In genomic region chr1:109996476-109996875, GRCh38 we compare ENCODE assay signal across 19 cellular contexts. TPM values are rescaled to one million over a fixed set of nuclear protein-coding genes. Genes with fewer than 3 reads are reported as not detected.
DNase-seq lines count a peak whose midpoint lies in the region; ATAC-seq and TF ChIP-seq lines count a peak whose summit lies in the region.
"Had no signal": no experiment of that assay in that cellular context is flagged by ENCODE, and none has a peak within 500 bp of the region (broad histone marks: within the 10 kb centered on the region; RNA-seq: fewer than 3 reads in every experiment).

No MANE protein-coding gene starts in this region.

- intact Hi-C loops in gastrocnemius medialis (cut with DNase I; ENCODE audit: low total_unique reads): loop anchor here (10.0 kb wide), 1 partner anchor 338 kb away; the partner anchor contains the start of gene RBM15

- no peak for TF ChIP-seq POLR2A in gastrocnemius medialis (IDR thresholded peaks at IDR 0.05)

- no peak for TF ChIP-seq CTCF in fibroblast of mammary gland (conservative IDR thresholded peaks at IDR 0.05; ENCODE audit: control insufficient read depth, insufficient read depth, low read depth, low read length)
- no peak for TF ChIP-seq CTCF in gastrocnemius medialis (IDR thresholded peaks at IDR 0.05 in 4 of 5, conservative IDR thresholded peaks at IDR 0.05 in 1 of 5)

- H3K4me3 ChIP-seq in fibroblast of mammary gland (ENCODE audit: control insufficient read depth, low read depth, low read length): no peak overlapping the region
- H3K4me3 ChIP-seq in gastrocnemius medialis: no peak overlapping the region
- H3K4me3 ChIP-seq: colonic mucosa had no signal

- in situ Hi-C loops in gastrocnemius medialis (cut with MboI; ENCODE audit: low sequenced_read_pairs in 4 of 4): no loop called here

- peak in 1 of 2 donors; percentile 7 for ATAC-seq in gastrocnemius medialis
- ATAC-seq: stimulated activated naive CD8-positive, alpha-beta T cell treated with anti-CD3 and anti-CD28 coated beads, Interleukin-15, Interleukin-2, amounts not matched to agents 100 U/mL and 50 U/mL, for 24 hours had no signal

- H3K4me1 ChIP-seq in gastrocnemius medialis: peaks cover 85 to 89% of the 10 kb centered on the region in 2 donors

- no peaks in the 10 kb centered on the region for H3K36me3 ChIP-seq in gastrocnemius medialis
- H3K36me3 ChIP-seq: colonic mucosa had no signal

- peak overlapping the region; percentile 55 to 89 (median 78) for H3K27ac ChIP-seq in gastrocnemius medialis
- H3K27ac ChIP-seq: colonic mucosa had no signal

- H3K27me3 ChIP-seq in gastrocnemius medialis: no peaks in the 10 kb centered on the region
- H3K27me3 ChIP-seq: colonic mucosa had no signal

- DNase-seq in ELR (ENCODE audit: low read depth) (peak; percentile 95), T1000 (lab: John Stamatoyannopoulos, UW) (peak; percentile 14), fibroblast of mammary gland (ENCODE audit: low read depth) (peak; percentile 68), gastrocnemius medialis (no peak), GM03348 (ENCODE audit: low spot score) (no peak), NOMO-1 treated with dmso at 0.1 percent for 144 hours (lab: John Stamatoyannopoulos, UW; ENCODE audit: unreplicated experiment) (no peak), activated gamma-delta T cell (lab: John Stamatoyannopoulos, UW) (no peak), UCSD-AML1 (lab: John Stamatoyannopoulos, UW; ENCODE audit: unreplicated experiment) (no peak)
- DNase-seq: activated CD4-positive, alpha-beta T cell treated with anti-CD3 and anti-CD28 coated beads for 1 hour; activated gamma-delta T cell treated with Interleukin-2 at 50 U/mL for 16 hours; aorta; colonic mucosa; DND-41; left cardiac atrium; NCI-H1694; NCI-H345; right cardiac atrium; SHP77 treated with DMSO at 0.1 percent for 48 hours; stimulated activated naive CD8-positive, alpha-beta T cell treated with anti-CD3 and anti-CD28 coated beads, Interleukin-15, Interleukin-2, amounts not matched to agents 100 U/mL and 50 U/mL, for 24 hours had no signal

- no peaks in the 10 kb centered on the region for H3K9me3 ChIP-seq in gastrocnemius medialis
- H3K9me3 ChIP-seq: colonic mucosa had no signal

RNA-seq across cellular contexts. Expression of gene AHCYL1, which starts 11.9 kb away (rescaled TPM):
- total RNA-seq in gastrocnemius medialis: 100 to 1,000 TPM in 1 of 4 donors, 10 to 100 TPM in 3; 42.3 to 109 (median 69.6) TPM

RNA-seq across cellular contexts. Expression of gene STRIP1, which starts 37.9 kb away (rescaled TPM):
- total RNA-seq in gastrocnemius medialis: 10 to 100 TPM; 17.9 to 31.4 (median 20.7) TPM

Comparison
In these comparisons a context has a peak if more than half of its experiments do, and no peak if none do; other contexts are left out.
1. DNase-seq: peak in ELR (single experiment), T1000 (single experiment) and fibroblast of mammary gland (single experiment); none in gastrocnemius medialis (0 of 2), GM03348 (single experiment), NOMO-1 treated with dmso at 0.1 percent for 144 hours (single experiment), activated gamma-delta T cell (single experiment) and UCSD-AML1 (single experiment).